21 cellular contexts compared by ENCODE assay signal in genomic region chr3:62007036-62007435, GRCh38.
DNase-seq lines count a peak whose midpoint lies in the region; ATAC-seq and TF ChIP-seq lines count a peak whose summit lies in the region.
"Had no signal": no experiment of that assay in that cellular context is flagged by ENCODE, and none has a peak within 500 bp of the region (broad histone marks: within the 10 kb centered on the region; RNA-seq: fewer than 3 reads in every experiment).

No MANE protein-coding gene starts in this region.

- H4K5ac ChIP-seq in IMR-90 (ENCODE audit: low read depth, low read length), result no peak overlapping the region

- H3K79me1 ChIP-seq in IMR-90 (ENCODE audit: low read depth in 1 of 2, low read length in 2 of 2), result peaks cover 10 to 22% of the 10 kb centered on the region in 2 experiments

- H2BK15ac ChIP-seq in IMR-90 (ENCODE audit: low read depth, low read length), result no peak overlapping the region

- H3K27me3 Mint-ChIP-seq in nephron progenitor cell (ENCODE audit: low read depth, poor library complexity), result peaks cover 6% of the 10 kb centered on the region
- H3K27me3 Mint-ChIP-seq: memory B cell had no signal

- no peak overlapping the region for H3K14ac ChIP-seq in IMR-90 (replicated peaks; ENCODE audit: low read depth, low read length)

- H2AFZ ChIP-seq in IMR-90 (replicated peaks; ENCODE audit: low read length, poor library complexity) (no peak overlapping the region), fibroblast of lung (ENCODE audit: low read length) (no peak overlapping the region)

- H2BK5ac ChIP-seq in IMR-90 (ENCODE audit: low read depth, low read length, poor library complexity, severe bottlenecking), result no peak overlapping the region

- H3K9me3 ChIP-seq in IMR-90 (ENCODE audit: control insufficient read depth, insufficient read depth, low read length), result no peaks in the 10 kb centered on the region
- no peaks in the 10 kb centered on the region for H3K9me3 ChIP-seq in fibroblast of lung (ENCODE audit: control insufficient read depth, insufficient read depth, low read depth, low read length)
- H3K9me3 ChIP-seq in A673 (ENCODE audit: low read depth, low read length, poor library complexity, severe bottlenecking), result no peaks in the 10 kb centered on the region
- H3K9me3 ChIP-seq: A549, Caco-2, right atrium auricular region, SJSA1 had no signal

- in situ Hi-C loops in IMR-90 (cut with MboI; ENCODE audit: low sequenced_read_pairs), result no loop called here

- H3K56ac ChIP-seq in IMR-90 (ENCODE audit: extremely low read depth, insufficient read depth, low read length), result no peak overlapping the region

- no peak overlapping the region for H3K4me3 Mint-ChIP-seq in nephron progenitor cell
- H3K4me3 Mint-ChIP-seq: memory B cell; stimulated activated naive CD8-positive, alpha-beta T cell treated with anti-CD3 and anti-CD28 coated beads, Interleukin-15, amount 100 ng/mL, for 72 hours had no signal

- H2AK9ac ChIP-seq in IMR-90 (replicated peaks; ENCODE audit: low read depth, low read length, poor library complexity), result no peak overlapping the region

- H4K8ac ChIP-seq in IMR-90 (ENCODE audit: low read depth in 2 of 2, low read length in 2 of 2), result no peak overlapping the region

- TF ChIP-seq POLR2A in IMR-90 (IDR thresholded peaks at IDR 0.05; ENCODE audit: low read depth, low read length), result no peak

- H3K4me1 Mint-ChIP-seq in nephron progenitor cell, result peaks cover 22% of the 10 kb centered on the region
- H3K4me1 Mint-ChIP-seq: memory B cell; stimulated activated naive CD8-positive, alpha-beta T cell treated with anti-CD3 and anti-CD28 coated beads, Interleukin-15, amount 100 ng/mL, for 72 hours had no signal

- H3K23ac ChIP-seq in IMR-90 (ENCODE audit: low read depth, low read length), result no peak overlapping the region

- H2AK5ac ChIP-seq in IMR-90 (ENCODE audit: low read depth, low read length), result no peak overlapping the region

- no peak overlapping the region for H3K4ac ChIP-seq in IMR-90 (ENCODE audit: low read depth, low read length)

- POLR2A ChIA-PET in IMR-90 (lab: Charles Lee; ENCODE audit: unreplicated experiment), result no interaction called here
- POLR2A ChIA-PET in A673 (lab: Charles Lee; ENCODE audit: low non-redundant PET), result no interaction called here

- no peak overlapping the region; the same call in 1 of the 2 replicates for H3K18ac ChIP-seq in IMR-90 (ENCODE audit: low read depth, low read length)

- BruUV-seq in IMR-90 (replicated peaks; lab: Mats Ljungman, UMichigan) (no TSS peak), A673 (replicated peaks; lab: Mats Ljungman, UMichigan) (no TSS peak)

- H4K91ac ChIP-seq in IMR-90 (ENCODE audit: insufficient read depth, low read depth, low read length), result no peak overlapping the region

- ATAC-seq in IMR-90 (ENCODE audit: low read depth) (peak; percentile 29; the same call in 1 of the 2 replicates), Right ventricle myocardium inferior (no peak), HG03521 (IDR thresholded peaks at IDR 0.05; ENCODE audit: unreplicated experiment) (no peak)
- ATAC-seq: A549; K562; stimulated activated naive CD8-positive, alpha-beta T cell treated with anti-CD3 and anti-CD28 coated beads, Interleukin-15, amount 100 ng/mL, for 72 hours had no signal

- H3K9me1 ChIP-seq in IMR-90 (ENCODE audit: insufficient read depth, low read length), result peaks cover 9% of the 10 kb centered on the region; the same call in 1 of the 2 replicates

- WGBS in IMR-90 (ENCODE audit: extremely low coverage in 2 of 2, insufficient read length in 1 of 2), 2 experiments, result 100% methylated on average over 1 of the region's 3 CpGs; no CpG with 5 or more reads in 1 of the 2 experiments

- H3K27me3 ChIP-seq in IMR-90 (ENCODE audit: control insufficient read depth, insufficient read depth, low read length), result no peaks in the 10 kb centered on the region
- no peaks in the 10 kb centered on the region for H3K27me3 ChIP-seq in fibroblast of lung (ENCODE audit: control insufficient read depth, insufficient read depth, low read length)
- H3K27me3 ChIP-seq in A673 (replicated peaks; ENCODE audit: insufficient read depth, low read depth, low read length, poor library complexity), result no peaks in the 10 kb centered on the region
- H3K27me3 ChIP-seq: right atrium auricular region, SJSA1 had no signal

- H3K36me3 Mint-ChIP-seq in nephron progenitor cell (ENCODE audit: low read depth), result peaks cover 80% of the 10 kb centered on the region

- H3K36me3 ChIP-seq in IMR-90 (ENCODE audit: control insufficient read depth, insufficient read depth, low read length) (peaks cover 2% of the 10 kb centered on the region; the same call in 1 of the 2 replicates), fibroblast of lung (ENCODE audit: control insufficient read depth, insufficient read depth, low read length) (no peaks in the 10 kb centered on the region), A673 (ENCODE audit: insufficient read depth, low read length, poor library complexity, severe bottlenecking) (no peaks in the 10 kb centered on the region)
- H3K36me3 ChIP-seq: SJSA1 had no signal

- H3K9ac ChIP-seq in IMR-90 (ENCODE audit: low read depth, low read length) (no peak overlapping the region), fibroblast of lung (ENCODE audit: insufficient read depth, low read length) (no peak overlapping the region)

- H3K27ac ChIP-seq in IMR-90 (ENCODE audit: insufficient read depth, low read length) (no peak overlapping the region), fibroblast of lung (ENCODE audit: insufficient read depth, low read length) (no peak overlapping the region), A673 (ENCODE audit: low read depth, low read length, poor library complexity, severe bottlenecking) (no peak overlapping the region)
- H3K27ac ChIP-seq: A549, HL-60, right atrium auricular region, SJSA1 had no signal

- TF ChIP-seq CTCF in AG09309 (IDR thresholded peaks at IDR 0.05; ENCODE audit: control insufficient read depth, insufficient read depth, low read depth, low read length, missing control alignments) (no peak), IMR-90 (conservative IDR thresholded peaks at IDR 0.05; ENCODE audit: low read depth, low read length) (no peak), fibroblast of lung (conservative IDR thresholded peaks at IDR 0.05 in 1 of 2, IDR thresholded peaks at IDR 0.05 in 1 of 2; ENCODE audit: low read depth in 1 of 2, low read length in 2 of 2) (no peak), nephron progenitor cell (IDR thresholded peaks at IDR 0.05) (no peak), A673 (conservative IDR thresholded peaks at IDR 0.05; ENCODE audit: low read depth, low read length) (no peak)

- no peaks in the 10 kb centered on the region for H4K20me1 ChIP-seq in IMR-90 (ENCODE audit: insufficient read depth, low read length)
- H4K20me1 ChIP-seq in fibroblast of lung (ENCODE audit: control insufficient read depth, extremely low read depth, insufficient read depth, low read length), result no peaks in the 10 kb centered on the region

- H3K4me3 ChIP-seq in AG09309 (ENCODE audit: control insufficient read depth, low read depth, low read length) (no peak overlapping the region), IMR-90 (ENCODE audit: insufficient read depth, low read depth, low read length) (no peak overlapping the region), fibroblast of lung (replicated peaks in 1 of 4; ENCODE audit: control extremely low read depth in 1 of 4, insufficient read depth in 1 of 4, low read depth in 3 of 4, low read length in 4 of 4) (no peak overlapping the region), A673 (ENCODE audit: low read depth, low read length, poor library complexity, severe bottlenecking) (no peak overlapping the region)
- H3K4me3 ChIP-seq: A549, K562, right atrium auricular region, SJSA1 had no signal

- H3K4me1 ChIP-seq in IMR-90 (ENCODE audit: control insufficient read depth, insufficient read depth, low read length) (peaks cover 6% of the 10 kb centered on the region), fibroblast of lung (ENCODE audit: control insufficient read depth, extremely low read depth, insufficient read depth, low read length) (no peaks in the 10 kb centered on the region), A673 (ENCODE audit: insufficient read depth, low read length, poor library complexity, severe bottlenecking) (no peaks in the 10 kb centered on the region)
- H3K4me1 ChIP-seq: A549, Caco-2, SJSA1 had no signal

- H3K4me2 ChIP-seq in IMR-90 (ENCODE audit: low read depth, low read length), result 0 out of 2 replicates have a peak overlapping the region, but pooled peaks have one; percentile 37
- H3K4me2 ChIP-seq in fibroblast of lung (ENCODE audit: extremely low read depth, insufficient read depth, low read length), result no peak overlapping the region
- H3K4me2 ChIP-seq: A549 had no signal

- dilution Hi-C loops in IMR-90 (cut with HindIII; ENCODE audit: low sequenced_read_pairs, unreplicated experiment), result no loop called here

- H2BK120ac ChIP-seq in IMR-90 (ENCODE audit: low read depth, low read length), result no peak overlapping the region

- CTCF ChIA-PET in IMR-90 (lab: Yijun Ruan, JAX) (interaction anchor here (0.9 kb wide), 1 partner anchor 13 kb away, joined by 3 read pairs; no protein-coding TSS in a partner anchor), A673 (lab: Charles Lee) (no interaction called here)

- H3K9me3 Mint-ChIP-seq in nephron progenitor cell, result peaks cover 10% of the 10 kb centered on the region
- H3K9me3 Mint-ChIP-seq: stimulated activated naive CD8-positive, alpha-beta T cell treated with anti-CD3 and anti-CD28 coated beads, Interleukin-15, amount 100 ng/mL, for 72 hours had no signal

- TF ChIP-seq RAD21 in IMR-90 (IDR thresholded peaks at IDR 0.05; ENCODE audit: low read length), result no peak

- no peak overlapping the region for H2BK20ac ChIP-seq in IMR-90 (ENCODE audit: low read depth, low read length)

- intact Hi-C loops in IMR-90 (cut with micrococcal nuclease) (no loop called here), Right ventricle myocardium inferior (cut with DNase I) (no loop called here), A673 (cut with micrococcal nuclease; ENCODE audit: unreplicated experiment) (no loop called here)

- DNase-seq in AG09309 (ENCODE audit: low read depth), result peak; percentile 21
- peak; percentile 5 for DNase-seq in IMR-90
- DNase-seq in fibroblast of lung (ENCODE audit: low read depth in 2 of 2), result peak; percentile 19 to 65
- DNase-seq in nephron progenitor cell, result no peak
- no peak for DNase-seq in Right ventricle myocardium inferior (ENCODE audit: missing footprints)
- no peak for DNase-seq in iPS-NIHi7 (ENCODE audit: extremely low spot score)
- DNase-seq in A673 (ENCODE audit: low spot score), result no peak
- DNase-seq: activated effector memory CD4-positive, alpha-beta T cell treated with Interleukin-2 at 50 U/mL for 16 hours; aorta; Caco-2; MV-4-11; NCI-H526 treated with DMSO at 0.1 percent for 48 hours; stimulated activated naive CD8-positive, alpha-beta T cell treated with anti-CD3 and anti-CD28 coated beads, Interleukin-15, amount 100 ng/mL, for 72 hours; T-helper 9 cell had no signal

- no peaks in the 10 kb centered on the region for H3K79me2 ChIP-seq in fibroblast of lung (ENCODE audit: control insufficient read depth, insufficient read depth, low read length)

- H3K27ac Mint-ChIP-seq in nephron progenitor cell, result peak overlapping the region; percentile 58
- H3K27ac Mint-ChIP-seq: memory B cell; stimulated activated naive CD8-positive, alpha-beta T cell treated with anti-CD3 and anti-CD28 coated beads, Interleukin-15, amount 100 ng/mL, for 72 hours had no signal

TF ChIP-seq in IMR-90, 13 proteins besides CTCF, POLR2A, EP300 and RAD21 (continues in another document):
- TF ChIP-seq RCOR1 (IDR thresholded peaks at IDR 0.05; ENCODE audit: insufficient replicate concordance, low read length), result no peak
- TF ChIP-seq MAFK (IDR thresholded peaks at IDR 0.05; ENCODE audit: low read depth, low read length), result no peak

Comparison
In these comparisons a context has a peak if more than half of its experiments do, and no peak if none do; other contexts are left out.
1. DNase-seq: peak in AG09309 (single experiment), IMR-90 (single experiment) and fibroblast of lung (2 of 2); none in nephron progenitor cell (single experiment), Right ventricle myocardium inferior (single experiment), iPS-NIHi7 (single experiment) and A673 (single experiment).